12 cellular contexts compared by ENCODE assay signal in genomic region chr1:235411489-235412486, GRCh38. TPM values are rescaled to one million over a fixed set of nuclear protein-coding genes. Genes with fewer than 3 reads are reported as not detected.
A peak's percentile ranks its signal among the peaks of the same experiment; 100 is the strongest.
DNase-seq lines count a peak whose midpoint lies in the region; ATAC-seq and TF ChIP-seq lines count a peak whose summit lies in the region.
"Had no signal": no experiment of that assay in that cellular context is flagged by ENCODE, and none has a peak within 500 bp of the region (broad histone marks: within the 10 kb centered on the region; RNA-seq: fewer than 3 reads in every experiment).

No MANE protein-coding gene starts in this region.

- peaks cover 7 to 9% of the 10 kb centered on the region in 2 donors for H3K4me1 Mint-ChIP-seq in immature natural killer cell

- no peak overlapping the region for H3K4me3 Mint-ChIP-seq in immature natural killer cell
- H3K4me3 Mint-ChIP-seq: naive B cell had no signal

- H3K4me3 ChIP-seq in AG10803 (ENCODE audit: low read length) (no peak overlapping the region), SK-N-MC (no peak overlapping the region)

- no peaks in the 10 kb centered on the region for H3K9me3 ChIP-seq in SK-N-MC (ENCODE audit: low read depth, low read length)

- H3K36me3 ChIP-seq in SK-N-MC (ENCODE audit: insufficient read depth, low read length), result peaks cover 3% of the 10 kb centered on the region; the same call in 1 of the 2 replicates

- peak; percentile 12 for DNase-seq in AG10803 (ENCODE audit: low read depth)
- peak; percentile 16 for DNase-seq in G401 (ENCODE audit: low spot score)
- no peak for DNase-seq in SK-N-MC (ENCODE audit: low read depth, low spot score)
- DNase-seq in immature natural killer cell, result no peak
- no peak for DNase-seq in activated CD4-positive, alpha-beta T cell treated with anti-CD3 and anti-CD28 coated beads for 4 hours
- no peak for DNase-seq in putamen (ENCODE audit: low spot score)
- DNase-seq: naive B cell; PC-3; stimulated activated CD4-positive, alpha-beta T cell treated with anti-CD3 and anti-CD28 coated beads, Interleukin-4, amount 100 ng/mL, for 24 hours had no signal

- TF ChIP-seq CTCF in AG10803 (conservative IDR thresholded peaks at IDR 0.05; ENCODE audit: low read length), result no peak

- ATAC-seq in GM19455 (IDR thresholded peaks at IDR 0.05; ENCODE audit: unreplicated experiment) (no peak), HG03045 (IDR thresholded peaks at IDR 0.05; ENCODE audit: unreplicated experiment) (no peak)
- ATAC-seq: PC-3 had no signal

- in situ Hi-C loops in G401 (cut with HindIII; ENCODE audit: low sequenced_read_pairs), result no loop called here

- peaks cover 0 to 4% (median 0%) of the 10 kb centered on the region in 3 donors for H3K36me3 Mint-ChIP-seq in immature natural killer cell
- H3K36me3 Mint-ChIP-seq: naive B cell had no signal

- no peak overlapping the region for H3K9ac ChIP-seq in SK-N-MC (ENCODE audit: insufficient read length)
- H3K9ac ChIP-seq: KMS-11 had no signal

- H3K9me3 Mint-ChIP-seq in immature natural killer cell, result no peaks in the 10 kb centered on the region
- H3K9me3 Mint-ChIP-seq: naive B cell had no signal

- peak overlapping the region; percentile 61 for H3K27ac ChIP-seq in SK-N-MC
- H3K27ac ChIP-seq: KMS-11 had no signal

- peaks cover 2 to 9% (median 5%) of the 10 kb centered on the region in 3 donors for H3K27me3 Mint-ChIP-seq in immature natural killer cell (ENCODE audit: low read depth in 3 of 3)
- H3K27me3 Mint-ChIP-seq: naive B cell had no signal

- peak overlapping the region in 4 of 6 donors; percentile 47 to 80 (median 53) for H3K27ac Mint-ChIP-seq in immature natural killer cell

RNA-seq across cellular contexts. Expression of gene TBCE, which starts 44.6 kb away (rescaled TPM):
- total RNA-seq in G401 (2014; rRNA removed; shearing (Covaris generic)), result 59.9 and 69.7 TPM in 2 replicates
- polyA plus RNA-seq in immature natural killer cell, result 10 to 100 TPM in 2 of 3 donors, 1 to 10 TPM in 1; 6.0 to 21.1 (median 16.5) TPM

Comparison
In these comparisons a context has a peak if more than half of its experiments do, and no peak if none do; other contexts are left out.
1. DNase-seq: peak in AG10803 (single experiment) and G401 (single experiment); none in SK-N-MC (single experiment), immature natural killer cell (0 of 3), activated CD4-positive, alpha-beta T cell treated with anti-CD3 and anti-CD28 coated beads for 4 hours (0 of 2) and putamen (single experiment).